ENCODE assay signal across 25 cellular contexts in the genomic region with DNA sequence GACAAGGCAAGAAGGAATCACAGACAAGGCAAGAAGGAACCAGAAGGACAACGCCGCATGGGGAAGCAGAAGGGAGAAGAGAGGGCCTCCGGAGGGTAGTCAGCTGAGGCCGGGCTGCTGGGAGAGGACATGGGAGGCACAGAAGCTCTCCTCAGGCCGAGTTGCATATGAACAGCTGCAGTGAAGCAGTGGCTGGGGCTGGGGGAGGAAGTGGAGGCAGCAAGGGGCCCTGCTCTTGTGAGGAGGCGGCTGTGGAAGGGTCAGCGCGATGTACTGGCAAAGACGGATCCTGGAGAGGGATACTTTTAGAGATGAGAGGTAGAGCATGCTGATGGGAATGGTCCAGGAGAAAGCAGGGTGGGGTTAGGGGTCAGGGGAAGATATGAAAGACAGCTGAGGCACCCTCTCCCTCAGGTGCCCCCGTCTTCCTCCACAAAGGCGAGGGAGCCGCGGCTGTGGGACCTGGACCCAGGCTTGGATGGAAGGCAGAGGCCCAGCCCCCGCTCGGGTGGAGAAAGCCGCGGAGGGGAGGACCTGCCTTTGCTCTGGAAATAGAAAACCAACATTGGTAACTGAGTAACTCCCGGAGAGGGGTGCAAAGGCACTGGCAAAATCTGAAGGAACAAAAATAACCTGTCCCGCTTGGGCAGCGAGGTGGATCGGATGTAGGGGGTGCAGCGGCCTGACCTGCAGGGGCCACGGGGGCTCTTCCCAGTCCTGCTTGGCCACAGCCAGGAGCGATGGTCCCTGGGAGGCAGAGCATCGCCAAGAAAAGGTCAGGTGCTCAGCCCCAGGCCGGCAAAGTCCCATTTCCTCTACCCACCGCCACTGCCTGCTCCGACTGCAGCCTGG. TPM values are rescaled to one million over a fixed set of nuclear protein-coding genes. Genes with fewer than 3 reads are reported as not detected.
A peak's percentile ranks its signal among the peaks of the same experiment; 100 is the strongest.
DNase-seq lines count a peak whose midpoint lies in the region; ATAC-seq and TF ChIP-seq lines count a peak whose summit lies in the region.
"Had no signal": no experiment of that assay in that cellular context is flagged by ENCODE, and none has a peak within 500 bp of the region (broad histone marks: within the 10 kb centered on the region; RNA-seq: fewer than 3 reads in every experiment).

No MANE protein-coding gene starts in this region.

- H3K36me3 ChIP-seq in OCI-LY1 (ENCODE audit: insufficient read depth, low read length), result no peaks in the 10 kb centered on the region
- H3K36me3 ChIP-seq: esophagus squamous epithelium, gastroesophageal sphincter, vagina had no signal

- H3K4me3 ChIP-seq in OCI-LY1 (ENCODE audit: low read depth, low read length, poor library complexity, severe bottlenecking), result no peak overlapping the region
- H3K4me3 ChIP-seq: esophagus squamous epithelium, gastroesophageal sphincter, vagina had no signal

- TF ChIP-seq CTCF in OCI-LY1 (IDR thresholded peaks at IDR 0.05; ENCODE audit: low read length), result no peak

- peaks cover 0 to 3% (median 0%) of the 10 kb centered on the region in 6 donors for H3K9me3 Mint-ChIP-seq in immature natural killer cell
- H3K9me3 Mint-ChIP-seq in T-helper 2 cell treated with Interferon-gamma antibody and Interleukin-4, amounts not matched to agents 5 μg/mL and 100 μg/mL, for 36 hours, result no peaks in the 10 kb centered on the region
- H3K9me3 Mint-ChIP-seq: activated T-helper 1 cell treated with anti-CD3 and anti-CD28 coated beads, Interleukin-12 subunit alpha, Interleukin-12 subunit beta, Interleukin-2, Interleukin-4 antibody, amounts not matched to agents 30 ng/mL and 10 ng/mL and 1 ng/mL, durations not matched to agents 14 hours and 24 hours and 36 hours; CD4-positive, alpha-beta memory T cell had no signal

- H3K79me2 ChIP-seq in OCI-LY1 (ENCODE audit: insufficient read depth, low read length), result no peaks in the 10 kb centered on the region

- H2AFZ ChIP-seq in OCI-LY1 (ENCODE audit: low read length), result no peak overlapping the region

- peak overlapping the region; percentile 53 to 79 (median 65) for H3K4me3 Mint-ChIP-seq in immature natural killer cell
- no peak overlapping the region for H3K4me3 Mint-ChIP-seq in T-helper 17 cell
- H3K4me3 Mint-ChIP-seq in T-helper 2 cell treated with Interferon-gamma antibody and Interleukin-4, amounts not matched to agents 5 μg/mL and 100 μg/mL, for 36 hours, result no peak overlapping the region
- H3K4me3 Mint-ChIP-seq: activated naive CD8-positive, alpha-beta T cell; activated T-helper 1 cell treated with anti-CD3 and anti-CD28 coated beads, Interleukin-12 subunit alpha, Interleukin-12 subunit beta, Interleukin-2, Interleukin-4 antibody, amounts not matched to agents 30 ng/mL and 10 ng/mL and 1 ng/mL, durations not matched to agents 14 hours and 24 hours and 36 hours had no signal

- H3K9me3 ChIP-seq in OCI-LY1 (ENCODE audit: low read length) (no peaks in the 10 kb centered on the region), T-helper 17 cell (ENCODE audit: control insufficient read depth, low read length, poor library complexity, severe bottlenecking) (no peaks in the 10 kb centered on the region)
- H3K9me3 ChIP-seq: esophagus squamous epithelium, gastroesophageal sphincter, SK-N-SH, vagina had no signal

- H3K4me2 ChIP-seq in OCI-LY1 (ENCODE audit: low read length), result peak overlapping the region; percentile 35; the same call in 1 of the 2 replicates
- H3K4me2 ChIP-seq: SK-N-SH had no signal

- H3K27ac Mint-ChIP-seq in immature natural killer cell, result no peak overlapping the region
- no peak overlapping the region for H3K27ac Mint-ChIP-seq in T-helper 17 cell
- no peak overlapping the region for H3K27ac Mint-ChIP-seq in T-helper 2 cell treated with Interferon-gamma antibody and Interleukin-4, amounts not matched to agents 5 μg/mL and 100 μg/mL, for 36 hours
- H3K27ac Mint-ChIP-seq: activated naive CD8-positive, alpha-beta T cell; activated T-helper 1 cell treated with anti-CD3 and anti-CD28 coated beads, Interleukin-12 subunit alpha, Interleukin-12 subunit beta, Interleukin-2, Interleukin-4 antibody, amounts not matched to agents 30 ng/mL and 10 ng/mL and 1 ng/mL, durations not matched to agents 14 hours and 24 hours and 36 hours; CD4-positive, alpha-beta memory T cell had no signal

- H3K27me3 Mint-ChIP-seq in immature natural killer cell (ENCODE audit: low read depth in 3 of 3) (peaks cover 10 to 23% (median 11%) of the 10 kb centered on the region in 3 donors), T-helper 17 cell (peaks cover 25% of the 10 kb centered on the region)
- H3K27me3 Mint-ChIP-seq in T-helper 2 cell treated with Interferon-gamma antibody and Interleukin-4, amounts not matched to agents 5 μg/mL and 100 μg/mL, for 36 hours (ENCODE audit: low read depth), result peaks cover 19% of the 10 kb centered on the region

- H3F3A ChIP-seq in OCI-LY1 (ENCODE audit: insufficient read depth, low read length), result no peaks in the 10 kb centered on the region

- ATAC-seq in T-helper 17 cell, result no peak
- no peak for ATAC-seq in HG03175 (IDR thresholded peaks at IDR 0.05; ENCODE audit: unreplicated experiment)
- ATAC-seq: left ventricle myocardium superior had no signal

- peaks cover 4% of the 10 kb centered on the region for H3K4me1 ChIP-seq in OCI-LY1 (ENCODE audit: insufficient read depth, low read length, severe bottlenecking)
- H3K4me1 ChIP-seq: vagina had no signal

- H3K27me3 ChIP-seq in OCI-LY1 (ENCODE audit: insufficient read depth, low read length), result peaks cover 11% of the 10 kb centered on the region; the same call in 1 of the 2 replicates
- H3K27me3 ChIP-seq: vagina had no signal

- no peaks in the 10 kb centered on the region for H3K9me2 ChIP-seq in OCI-LY1 (ENCODE audit: low read depth, low read length)
- H3K9me2 ChIP-seq: SK-N-SH had no signal

- H3K36me3 Mint-ChIP-seq in immature natural killer cell (no peaks in the 10 kb centered on the region), T-helper 17 cell (ENCODE audit: low read depth) (peaks cover 6% of the 10 kb centered on the region)
- H3K36me3 Mint-ChIP-seq in T-helper 2 cell treated with Interferon-gamma antibody and Interleukin-4, amounts not matched to agents 5 μg/mL and 100 μg/mL, for 36 hours (ENCODE audit: low read depth), result no peaks in the 10 kb centered on the region
- H3K36me3 Mint-ChIP-seq: activated naive CD8-positive, alpha-beta T cell; CD4-positive, alpha-beta memory T cell had no signal

- no peak overlapping the region for H3K27ac ChIP-seq in OCI-LY1 (ENCODE audit: low read depth, low read length, poor library complexity, severe bottlenecking)
- H3K27ac ChIP-seq: esophagus squamous epithelium, gastroesophageal sphincter, vagina had no signal

- no peaks in the 10 kb centered on the region for H4K20me1 ChIP-seq in OCI-LY1 (ENCODE audit: insufficient read depth, low read length)

- DNase-seq in CD1c-positive myeloid dendritic cell (ENCODE audit: extremely low spot score) (peak; percentile 11), immature natural killer cell (no peak), renal cortical epithelial cell (ENCODE audit: low read depth) (peak; percentile 56), T-helper 17 cell (no peak), HuH-7.5 (ENCODE audit: low spot score) (no peak)
- no peak for DNase-seq in T-helper 2 cell treated with Interferon-gamma antibody and Interleukin-4, amounts not matched to agents 5 μg/mL and 100 μg/mL, for 36 hours (ENCODE audit: low spot score)
- DNase-seq: cerebellar nuclear complex; esophagus squamous epithelium; GOT3; left ventricle myocardium superior; NCI-H1417; NCI-H2107; NCI-H510A treated with DMSO at 0.1 percent for 48 hours; NK-92 treated with Interleukin-12 subunit alpha and Interleukin-12 subunit beta, amount 100 ng/mL, for 24 hours; occipital lobe; RPMI8226; T1000 had no signal

- H3K9ac ChIP-seq in OCI-LY1 (ENCODE audit: low read length), result no peak overlapping the region
- H3K9ac ChIP-seq: SK-N-SH had no signal

- H3K4me1 Mint-ChIP-seq in immature natural killer cell, result peaks cover 20 to 23% of the 10 kb centered on the region in 2 donors
- H3K4me1 Mint-ChIP-seq in T-helper 17 cell, result peaks cover 9% of the 10 kb centered on the region
- peaks cover 5% of the 10 kb centered on the region for H3K4me1 Mint-ChIP-seq in T-helper 2 cell treated with Interferon-gamma antibody and Interleukin-4, amounts not matched to agents 5 μg/mL and 100 μg/mL, for 36 hours (ENCODE audit: low read depth)

RNA-seq across cellular contexts. Expression of a gene that starts 21.7 kb away (rescaled TPM):
- 10 to 100 TPM; 56.9 to 73.5 (median 62.6) TPM for polyA plus RNA-seq in immature natural killer cell
- total RNA-seq in renal cortical epithelial cell (85.7 and 112 TPM in 2 replicates), T-helper 17 cell (10 to 100 TPM; 17.5 to 20.5 TPM)

RNA-seq across cellular contexts. Expression of a gene that starts 36.9 kb away (rescaled TPM):
- polyA plus RNA-seq in immature natural killer cell, result under 1 TPM in 1 of 3 donors, not detected in 2; 0.04 TPM
- total RNA-seq in renal cortical epithelial cell (2.9 and 6.1 TPM in 2 replicates), T-helper 17 cell (1 to 10 TPM; 1.8 to 4.5 TPM)
- total RNA-seq: occipital lobe had no signal

Comparison
In these comparisons a context has a peak if more than half of its experiments do, and no peak if none do; other contexts are left out.
1. DNase-seq: peak in CD1c-positive myeloid dendritic cell (single experiment) and renal cortical epithelial cell (single experiment); none in immature natural killer cell (0 of 3), T-helper 17 cell (0 of 3), HuH-7.5 (single experiment) and T-helper 2 cell treated with Interferon-gamma antibody and Interleukin-4, amounts not matched to agents 5 μg/mL and 100 μg/mL, for 36 hours (single experiment).
2. H3K4me3 Mint-ChIP-seq: peak in immature natural killer cell (5 of 5); none in T-helper 17 cell (single experiment) and T-helper 2 cell treated with Interferon-gamma antibody and Interleukin-4, amounts not matched to agents 5 μg/mL and 100 μg/mL, for 36 hours (single experiment).